12 cellular contexts compared by ENCODE assay signal in the genomic region with DNA sequence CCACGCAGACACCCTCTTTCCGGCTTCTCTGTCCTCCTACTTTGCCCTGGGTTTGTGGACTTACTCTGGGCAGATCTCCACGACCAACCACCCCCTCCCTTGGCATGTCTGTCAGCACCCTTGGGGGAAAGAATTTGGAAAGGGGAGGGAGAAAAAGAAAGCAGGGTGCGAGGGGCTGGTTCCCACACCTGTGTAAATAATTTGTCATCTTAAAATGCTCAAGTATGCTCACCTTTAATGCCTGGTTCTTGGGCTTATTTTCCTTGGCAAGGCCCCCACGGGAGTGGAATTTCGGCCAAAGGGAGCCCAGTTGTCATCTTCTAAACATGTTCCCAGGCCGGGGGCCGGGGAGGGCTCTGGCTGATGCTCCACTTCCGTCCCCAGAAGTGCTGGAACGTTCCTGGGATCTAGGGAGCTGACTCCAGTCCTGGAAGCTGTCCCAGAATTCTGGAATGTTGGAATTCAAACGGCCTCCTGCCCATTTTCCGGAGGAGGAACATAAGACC.
DNase-seq lines count a peak whose midpoint lies in the region; ATAC-seq and TF ChIP-seq lines count a peak whose summit lies in the region.
"Had no signal": no experiment of that assay in that cellular context is flagged by ENCODE, and none has a peak within 500 bp of the region (broad histone marks: within the 10 kb centered on the region; RNA-seq: fewer than 3 reads in every experiment).

No MANE protein-coding gene starts in this region.

- H3K4me3 Mint-ChIP-seq in HFFc6 = peak overlapping the region; percentile 47
- H3K4me3 Mint-ChIP-seq: activated naive CD8-positive, alpha-beta T cell treated with anti-CD3 and anti-CD28 coated beads, Interleukin-2, amount 10 ng/mL, durations not matched to agents 7 days and 5 days had no signal

- peak; percentile 56 for DNase-seq in HFFc6
- DNase-seq in cardiac fibroblast (ENCODE audit: low read depth in 2 of 2) = peak; percentile 63 to 94
- DNase-seq in cerebellar cortex (ENCODE audit: low spot score) = no peak
- DNase-seq in T-helper 1 cell = no peak
- no peak for DNase-seq in iPS-NIHi7 (ENCODE audit: extremely low spot score)
- DNase-seq: activated naive CD8-positive, alpha-beta T cell treated with anti-CD3 and anti-CD28 coated beads, Interleukin-2, amount 10 ng/mL, durations not matched to agents 7 days and 5 days; NCI-H69 had no signal

- no peaks in the 10 kb centered on the region for H3K9me3 Mint-ChIP-seq in HFFc6
- H3K9me3 Mint-ChIP-seq: activated naive CD8-positive, alpha-beta T cell treated with anti-CD3 and anti-CD28 coated beads, Interleukin-2, amount 10 ng/mL, durations not matched to agents 7 days and 5 days had no signal

- peaks cover 47% of the 10 kb centered on the region for H3K4me1 Mint-ChIP-seq in HFFc6 (ENCODE audit: low read depth)

- TF ChIP-seq CTCF in HFFc6 (IDR thresholded peaks at IDR 0.05) = no peak
- no peak for TF ChIP-seq CTCF in cardiac fibroblast (IDR thresholded peaks at IDR 0.05; ENCODE audit: low read depth, low read length)

- peaks cover 38% of the 10 kb centered on the region for H3K4me1 ChIP-seq in stomach smooth muscle (ENCODE audit: control insufficient read depth, insufficient read depth, low read length)

- H3K9ac ChIP-seq in stomach smooth muscle (ENCODE audit: low read length in 2 of 2) = peak overlapping the region; percentile 22 to 51

- no peaks in the 10 kb centered on the region for H3K36me3 Mint-ChIP-seq in HFFc6 (ENCODE audit: low read depth)
- H3K36me3 Mint-ChIP-seq: activated naive CD8-positive, alpha-beta T cell treated with anti-CD3 and anti-CD28 coated beads, Interleukin-2, amount 10 ng/mL, durations not matched to agents 7 days and 5 days had no signal

- H3K27me3 ChIP-seq in layer of hippocampus (ENCODE audit: control insufficient read depth, insufficient read depth, low read length) (no peaks in the 10 kb centered on the region), stomach smooth muscle (ENCODE audit: control insufficient read depth in 1 of 2, insufficient read depth in 2 of 2, low read length in 2 of 2) (no peaks in the 10 kb centered on the region)

- peak overlapping the region; percentile 73 for H3K27ac Mint-ChIP-seq in HFFc6
- H3K27ac Mint-ChIP-seq: activated naive CD8-positive, alpha-beta T cell treated with anti-CD3 and anti-CD28 coated beads, Interleukin-2, amount 10 ng/mL, durations not matched to agents 7 days and 5 days had no signal

- no peaks in the 10 kb centered on the region for H3K9me3 ChIP-seq in stomach smooth muscle (ENCODE audit: control insufficient read depth in 2 of 2, low read length in 2 of 2)

- no peak overlapping the region for H3K4me3 ChIP-seq in cardiac fibroblast (replicated peaks in 1 of 2; ENCODE audit: low read depth in 2 of 2, low read length in 2 of 2)
- H3K4me3 ChIP-seq in stomach smooth muscle (ENCODE audit: low read length in 2 of 2) = peak overlapping the region in 1 of 2 donors; percentile 22

- ATAC-seq in GM21723 (IDR thresholded peaks at IDR 0.05; ENCODE audit: unreplicated experiment) = no peak
- ATAC-seq: left colon had no signal

- no peaks in the 10 kb centered on the region for H3K36me3 ChIP-seq in stomach smooth muscle (ENCODE audit: control insufficient read depth in 2 of 2, insufficient read depth in 2 of 2, low read length in 2 of 2)

- H3K27ac ChIP-seq in layer of hippocampus (ENCODE audit: low read depth, low read length) = peak overlapping the region; percentile 8
- peak overlapping the region; percentile 77 for H3K27ac ChIP-seq in stomach smooth muscle (ENCODE audit: low read length)
- H3K27ac ChIP-seq: VCaP had no signal

- H3K27me3 Mint-ChIP-seq in HFFc6 (ENCODE audit: insufficient read depth) = peaks cover 3% of the 10 kb centered on the region; the same call in 1 of the 2 replicates

Comparison
In these comparisons a context has a peak if more than half of its experiments do, and no peak if none do; other contexts are left out.
1. DNase-seq: peak in HFFc6 (single experiment) and cardiac fibroblast (2 of 2); none in cerebellar cortex (single experiment), T-helper 1 cell (0 of 5) and iPS-NIHi7 (single experiment).